Comparison of ENCODE assay signal across 14 cellular contexts in the genomic region with DNA sequence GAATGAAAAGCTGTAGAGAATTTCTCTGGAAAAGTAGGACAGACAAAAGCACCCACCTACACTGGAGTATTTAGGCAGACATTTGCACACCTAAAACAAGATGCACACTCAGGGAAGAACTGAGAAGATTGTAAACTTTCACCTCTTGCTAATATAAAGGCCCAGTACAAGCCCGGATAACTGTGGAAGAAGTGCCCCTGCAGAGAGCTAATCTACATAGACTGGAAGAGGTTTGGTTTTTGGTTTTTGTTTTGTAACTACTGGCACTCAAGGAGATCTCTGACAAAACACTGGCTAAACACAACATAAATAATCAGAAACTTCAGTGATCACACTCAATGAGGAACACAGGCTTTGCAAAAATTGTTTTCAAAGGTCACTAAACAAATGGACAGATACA.
DNase-seq lines count a peak whose midpoint lies in the region; ATAC-seq and TF ChIP-seq lines count a peak whose summit lies in the region.
"Had no signal": no experiment of that assay in that cellular context is flagged by ENCODE, and none has a peak within 500 bp of the region (broad histone marks: within the 10 kb centered on the region; RNA-seq: fewer than 3 reads in every experiment).

No MANE protein-coding gene starts in this region.

- no peaks in the 10 kb centered on the region for H3K9me3 ChIP-seq in NT2/D1 (ENCODE audit: insufficient read depth, low read length)
- H3K9me3 ChIP-seq in iPS-20b (ENCODE audit: insufficient read depth, low read depth, low read length): no peaks in the 10 kb centered on the region
- no peaks in the 10 kb centered on the region for H3K9me3 ChIP-seq in neural progenitor cell (ENCODE audit: low read depth)
- H3K9me3 ChIP-seq: BLaER1 had no signal

- TF ChIP-seq CTCF in GM23338 (conservative IDR thresholded peaks at IDR 0.05; ENCODE audit: low read depth in 2 of 2) (no peak), neural progenitor cell (IDR thresholded peaks at IDR 0.05) (no peak)

- H3K36me3 Mint-ChIP-seq in GM23338 (ENCODE audit: low read depth): peaks cover 9% of the 10 kb centered on the region; the same call in 2 of the 3 replicates
- H3K36me3 Mint-ChIP-seq in neural progenitor cell: no peaks in the 10 kb centered on the region
- no peaks in the 10 kb centered on the region for H3K36me3 Mint-ChIP-seq in T-helper 2 cell treated with Interferon-gamma antibody and Interleukin-4, amounts not matched to agents 5 μg/mL and 100 μg/mL, for 36 hours (ENCODE audit: low read depth)
- H3K36me3 Mint-ChIP-seq: CD4-positive, CD25-positive, alpha-beta regulatory T cell had no signal

- H3K4me3 Mint-ChIP-seq in GM23338 (no peak overlapping the region), neural progenitor cell (no peak overlapping the region)
- H3K4me3 Mint-ChIP-seq in T-helper 2 cell treated with Interferon-gamma antibody and Interleukin-4, amounts not matched to agents 5 μg/mL and 100 μg/mL, for 36 hours: no peak overlapping the region
- H3K4me3 Mint-ChIP-seq: CD4-positive, CD25-positive, alpha-beta regulatory T cell had no signal

- peaks cover 4% of the 10 kb centered on the region for H3K27me3 Mint-ChIP-seq in GM23338 (ENCODE audit: insufficient read depth, low read depth, poor library complexity)
- H3K27me3 Mint-ChIP-seq in neural progenitor cell (ENCODE audit: insufficient read depth, low read depth): no peaks in the 10 kb centered on the region
- no peaks in the 10 kb centered on the region for H3K27me3 Mint-ChIP-seq in T-helper 2 cell treated with Interferon-gamma antibody and Interleukin-4, amounts not matched to agents 5 μg/mL and 100 μg/mL, for 36 hours (ENCODE audit: low read depth)
- H3K27me3 Mint-ChIP-seq: CD4-positive, CD25-positive, alpha-beta regulatory T cell had no signal

- ATAC-seq in GM23338: peak; percentile 84
- ATAC-seq: HepG2 had no signal

- no peaks in the 10 kb centered on the region for H3K36me3 ChIP-seq in GM23338 (ENCODE audit: insufficient read depth)
- H3K36me3 ChIP-seq in NT2/D1 (ENCODE audit: insufficient read depth, insufficient read length, low read length): no peaks in the 10 kb centered on the region
- H3K36me3 ChIP-seq in iPS-20b (ENCODE audit: insufficient read depth, low read depth, low read length): no peaks in the 10 kb centered on the region
- H3K36me3 ChIP-seq in neural progenitor cell: no peaks in the 10 kb centered on the region
- H3K36me3 ChIP-seq: BLaER1 had no signal

- H3K4me1 Mint-ChIP-seq in GM23338: peaks cover 18% of the 10 kb centered on the region; the same call in 2 of the 3 replicates
- H3K4me1 Mint-ChIP-seq in neural progenitor cell: peaks cover 15% of the 10 kb centered on the region
- no peaks in the 10 kb centered on the region for H3K4me1 Mint-ChIP-seq in T-helper 2 cell treated with Interferon-gamma antibody and Interleukin-4, amounts not matched to agents 5 μg/mL and 100 μg/mL, for 36 hours (ENCODE audit: low read depth)

- H2AFZ ChIP-seq in GM23338: no peak overlapping the region; the same call in 1 of the 2 replicates
- H2AFZ ChIP-seq in neural progenitor cell (replicated peaks): peak overlapping the region; percentile 66

- H3K79me2 ChIP-seq in GM23338 (replicated peaks; ENCODE audit: insufficient read depth) (no peaks in the 10 kb centered on the region), neural progenitor cell (ENCODE audit: low read depth) (no peaks in the 10 kb centered on the region)

- peak overlapping the region; percentile 12; the same call in 1 of the 2 replicates for H3K27ac ChIP-seq in GM23338 (ENCODE audit: low read depth)
- peak overlapping the region; percentile 12 for H3K27ac ChIP-seq in iPS-20b (ENCODE audit: low read length)
- peak overlapping the region; percentile 21 for H3K27ac ChIP-seq in neural progenitor cell
- H3K27ac ChIP-seq: BLaER1 had no signal

- H4K20me1 ChIP-seq in GM23338 (replicated peaks; ENCODE audit: insufficient read depth): no peaks in the 10 kb centered on the region
- no peaks in the 10 kb centered on the region for H4K20me1 ChIP-seq in neural progenitor cell (ENCODE audit: low read depth)
- H4K20me1 ChIP-seq: BLaER1 had no signal

- peaks cover 17% of the 10 kb centered on the region; the same call in 1 of the 2 replicates for H3K4me1 ChIP-seq in GM23338 (ENCODE audit: insufficient read depth)
- H3K4me1 ChIP-seq in NT2/D1 (ENCODE audit: insufficient read depth, insufficient read length): no peaks in the 10 kb centered on the region
- peaks cover 13% of the 10 kb centered on the region; the same call in 1 of the 2 replicates for H3K4me1 ChIP-seq in iPS-20b (ENCODE audit: insufficient read depth, low read length)
- H3K4me1 ChIP-seq in neural progenitor cell: peaks cover 15% of the 10 kb centered on the region
- H3K4me1 ChIP-seq: BLaER1 had no signal

- H3K27ac Mint-ChIP-seq in GM23338: peak overlapping the region; percentile 79; the same call in 1 of the 2 replicates
- peak overlapping the region; percentile 12 for H3K27ac Mint-ChIP-seq in neural progenitor cell
- no peak overlapping the region for H3K27ac Mint-ChIP-seq in T-helper 2 cell treated with Interferon-gamma antibody and Interleukin-4, amounts not matched to agents 5 μg/mL and 100 μg/mL, for 36 hours
- H3K27ac Mint-ChIP-seq: CD4-positive, CD25-positive, alpha-beta regulatory T cell had no signal

- DNase-seq in GM23338 (ENCODE audit: low spot score) (peak; percentile 50), NT2/D1 (ENCODE audit: low read depth, low spot score) (peak; percentile 15), neural progenitor cell (ENCODE audit: low spot score) (peak; percentile 13), cerebellar nuclear complex (lab: John Stamatoyannopoulos, UW) (no peak), C1 segment of cervical spinal cord (lab: John Stamatoyannopoulos, UW) (no peak), H4 (ENCODE audit: low spot score) (no peak)
- DNase-seq in T-helper 2 cell treated with Interferon-gamma antibody and Interleukin-4, amounts not matched to agents 5 μg/mL and 100 μg/mL, for 36 hours (ENCODE audit: low spot score): no peak
- DNase-seq: 8988T; AML-193; CD4-positive, CD25-positive, alpha-beta regulatory T cell; DMS53 had no signal

- H3K27me3 ChIP-seq in GM23338 (ENCODE audit: insufficient read depth): no peaks in the 10 kb centered on the region
- H3K27me3 ChIP-seq in NT2/D1 (ENCODE audit: insufficient read depth, insufficient read length): no peaks in the 10 kb centered on the region
- H3K27me3 ChIP-seq in iPS-20b (ENCODE audit: insufficient read depth, low read length): no peaks in the 10 kb centered on the region
- H3K27me3 ChIP-seq in neural progenitor cell: no peaks in the 10 kb centered on the region
- H3K27me3 ChIP-seq: BLaER1 had no signal

- no peak overlapping the region for H3K9ac ChIP-seq in NT2/D1 (ENCODE audit: insufficient read length, low read depth)
- no peak overlapping the region for H3K9ac ChIP-seq in iPS-20b (ENCODE audit: low read depth, low read length)
- H3K9ac ChIP-seq in neural progenitor cell: no peak overlapping the region
- H3K9ac ChIP-seq: BLaER1 had no signal

- H3K4me3 ChIP-seq in GM23338: no peak overlapping the region
- H3K4me3 ChIP-seq in NT2/D1 (ENCODE audit: insufficient read length, low read depth): no peak overlapping the region
- H3K4me3 ChIP-seq in iPS-20b (ENCODE audit: low read length): no peak overlapping the region; the same call in 1 of the 2 replicates
- H3K4me3 ChIP-seq in neural progenitor cell: no peak overlapping the region
- H3K4me3 ChIP-seq: BLaER1 had no signal

- peaks cover 10% of the 10 kb centered on the region; the same call in 2 of the 3 replicates for H3K9me3 Mint-ChIP-seq in GM23338
- peaks cover 8% of the 10 kb centered on the region for H3K9me3 Mint-ChIP-seq in neural progenitor cell
- peaks cover 6% of the 10 kb centered on the region for H3K9me3 Mint-ChIP-seq in T-helper 2 cell treated with Interferon-gamma antibody and Interleukin-4, amounts not matched to agents 5 μg/mL and 100 μg/mL, for 36 hours

- H3F3A ChIP-seq in GM23338 (replicated peaks; ENCODE audit: low read depth) (no peaks in the 10 kb centered on the region), neural progenitor cell (ENCODE audit: low read depth) (no peaks in the 10 kb centered on the region)

- no peaks in the 10 kb centered on the region; the same call in 1 of the 2 replicates for H3K9me2 ChIP-seq in GM23338 (ENCODE audit: insufficient read depth)

- H3K4me2 ChIP-seq in GM23338 (peak overlapping the region; percentile 23), neural progenitor cell (peak overlapping the region; percentile 50)
- H3K4me2 ChIP-seq: BLaER1 had no signal

TF ChIP-seq in GM23338, 12 proteins besides CTCF, POLR2A, EP300 and RAD21:
- 0 out of 2 replicates have a peak, but pooled peaks have one; percentile 19 for TF ChIP-seq ZNF331 (CRISPR knock-in tag; IDR thresholded peaks at IDR 0.05; ENCODE audit: low read depth)
- no peak for TF ChIP-seq EZH2phosphoT487 (IDR thresholded peaks at IDR 0.05; ENCODE audit: unreplicated experiment)

Comparison
In these comparisons a context has a peak if more than half of its experiments do, and no peak if none do; other contexts are left out.
1. DNase-seq: peak in GM23338 (single experiment), NT2/D1 (single experiment) and neural progenitor cell (single experiment); none in cerebellar nuclear complex (0 of 2), T-helper 2 cell treated with Interferon-gamma antibody and Interleukin-4, amounts not matched to agents 5 μg/mL and 100 μg/mL, for 36 hours (single experiment), C1 segment of cervical spinal cord (0 of 14) and H4 (single experiment).
2. Peak in every context shown above with its lines, with median percentiles within 50 percentile points of each other: H3K27ac ChIP-seq.